In the genomic region with DNA sequence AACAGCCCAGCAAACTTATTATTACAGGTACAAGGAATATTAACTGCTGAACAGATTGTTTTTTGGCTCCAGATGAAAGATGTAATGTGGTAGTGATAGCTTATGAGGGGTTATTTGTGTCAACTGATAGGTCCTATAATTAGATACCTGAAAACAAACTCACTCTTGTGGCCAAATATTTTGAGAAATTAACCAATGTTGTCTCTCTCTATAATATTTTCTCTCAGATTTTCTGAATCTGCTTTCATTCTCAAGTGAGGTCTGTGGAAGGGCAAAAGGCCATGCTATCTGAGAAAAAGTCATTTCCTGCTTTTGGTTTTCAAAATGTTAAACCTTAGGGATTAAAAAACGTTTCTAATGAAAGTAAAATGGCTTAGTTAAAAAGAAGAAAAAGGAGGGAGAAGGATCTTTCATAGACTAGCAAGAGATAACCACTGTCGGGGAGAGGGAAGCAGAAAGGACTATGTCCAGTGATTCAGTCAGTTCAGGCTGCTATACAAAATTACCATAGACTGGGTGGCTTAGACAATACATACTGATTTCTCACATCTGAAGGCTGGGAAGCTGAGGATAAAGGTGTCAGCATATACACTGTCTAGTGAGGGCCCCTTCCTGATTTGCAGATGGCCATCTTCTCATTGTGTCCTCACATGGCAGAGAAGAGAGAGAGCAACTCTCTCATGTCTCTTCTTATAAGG, we compare ENCODE assay signal across 1 cellular context.
TF ChIP-seq lines count a peak whose summit lies in the region.

No MANE protein-coding gene starts in this region.

TF ChIP-seq in HepG2, 621 proteins besides CTCF, POLR2A, EP300 and RAD21 (continued from another document):
- TF ChIP-seq, protein P1, sequence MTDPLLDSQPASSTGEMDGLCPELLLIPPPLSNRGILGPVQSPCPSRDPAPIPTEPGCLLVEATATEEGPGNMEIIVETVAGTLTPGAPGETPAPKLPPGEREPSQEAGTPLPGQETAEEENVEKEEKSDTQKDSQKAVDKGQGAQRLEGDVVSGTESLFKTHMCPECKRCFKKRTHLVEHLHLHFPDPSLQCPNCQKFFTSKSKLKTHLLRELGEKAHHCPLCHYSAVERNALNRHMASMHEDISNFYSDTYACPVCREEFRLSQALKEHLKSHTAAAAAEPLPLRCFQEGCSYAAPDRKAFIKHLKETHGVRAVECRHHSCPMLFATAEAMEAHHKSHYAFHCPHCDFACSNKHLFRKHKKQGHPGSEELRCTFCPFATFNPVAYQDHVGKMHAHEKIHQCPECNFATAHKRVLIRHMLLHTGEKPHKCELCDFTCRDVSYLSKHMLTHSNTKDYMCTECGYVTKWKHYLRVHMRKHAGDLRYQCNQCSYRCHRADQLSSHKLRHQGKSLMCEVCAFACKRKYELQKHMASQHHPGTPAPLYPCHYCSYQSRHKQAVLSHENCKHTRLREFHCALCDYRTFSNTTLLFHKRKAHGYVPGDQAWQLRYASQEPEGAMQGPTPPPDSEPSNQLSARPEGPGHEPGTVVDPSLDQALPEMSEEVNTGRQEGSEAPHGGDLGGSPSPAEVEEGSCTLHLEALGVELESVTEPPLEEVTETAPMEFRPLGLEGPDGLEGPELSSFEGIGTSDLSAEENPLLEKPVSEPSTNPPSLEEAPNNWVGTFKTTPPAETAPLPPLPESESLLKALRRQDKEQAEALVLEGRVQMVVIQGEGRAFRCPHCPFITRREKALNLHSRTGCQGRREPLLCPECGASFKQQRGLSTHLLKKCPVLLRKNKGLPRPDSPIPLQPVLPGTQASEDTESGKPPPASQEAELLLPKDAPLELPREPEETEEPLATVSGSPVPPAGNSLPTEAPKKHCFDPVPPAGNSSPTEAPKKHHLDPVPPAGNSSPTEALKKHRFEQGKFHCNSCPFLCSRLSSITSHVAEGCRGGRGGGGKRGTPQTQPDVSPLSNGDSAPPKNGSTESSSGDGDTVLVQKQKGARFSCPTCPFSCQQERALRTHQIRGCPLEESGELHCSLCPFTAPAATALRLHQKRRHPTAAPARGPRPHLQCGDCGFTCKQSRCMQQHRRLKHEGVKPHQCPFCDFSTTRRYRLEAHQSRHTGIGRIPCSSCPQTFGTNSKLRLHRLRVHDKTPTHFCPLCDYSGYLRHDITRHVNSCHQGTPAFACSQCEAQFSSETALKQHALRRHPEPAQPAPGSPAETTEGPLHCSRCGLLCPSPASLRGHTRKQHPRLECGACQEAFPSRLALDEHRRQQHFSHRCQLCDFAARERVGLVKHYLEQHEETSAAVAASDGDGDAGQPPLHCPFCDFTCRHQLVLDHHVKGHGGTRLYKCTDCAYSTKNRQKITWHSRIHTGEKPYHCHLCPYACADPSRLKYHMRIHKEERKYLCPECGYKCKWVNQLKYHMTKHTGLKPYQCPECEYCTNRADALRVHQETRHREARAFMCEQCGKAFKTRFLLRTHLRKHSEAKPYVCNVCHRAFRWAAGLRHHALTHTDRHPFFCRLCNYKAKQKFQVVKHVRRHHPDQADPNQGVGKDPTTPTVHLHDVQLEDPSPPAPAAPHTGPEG (CRISPR knock-in tag; IDR thresholded peaks at IDR 0.05): no peak
- no peak for TF ChIP-seq SMAD3 (CRISPR knock-in tag; IDR thresholded peaks at IDR 0.05)
